23 cellular contexts compared by ENCODE assay signal in genomic region chr15:48667701-48668100, GRCh38. TPM values are rescaled to one million over a fixed set of nuclear protein-coding genes. Genes with fewer than 3 reads are reported as not detected.
DNase-seq lines count a peak whose midpoint lies in the region; ATAC-seq and TF ChIP-seq lines count a peak whose summit lies in the region.
"Had no signal": no experiment of that assay in that cellular context is flagged by ENCODE, and none has a peak within 500 bp of the region (broad histone marks: within the 10 kb centered on the region; RNA-seq: fewer than 3 reads in every experiment).

No MANE protein-coding gene starts in this region.

- peak overlapping the region; percentile 82; the same call in 1 of the 2 replicates for H3K18ac ChIP-seq in IMR-90 (ENCODE audit: low read depth, low read length)
- H3K18ac ChIP-seq in mesenchymal stem cell (ENCODE audit: low read depth in 1 of 2, low read length in 2 of 2), result no peak overlapping the region

- BruUV-seq in IMR-90 (replicated peaks; lab: Mats Ljungman, UMichigan), result no TSS peak

- no CpG with 5 or more reads among the region's 1 CpG for WGBS in IMR-90 (ENCODE audit: extremely low coverage in 2 of 2, insufficient read length in 1 of 2), 2 experiments
- no CpG with 5 or more reads among the region's 1 CpG for WGBS in mesenchymal stem cell

- H3K4me3 ChIP-seq in IMR-90 (ENCODE audit: insufficient read depth, low read depth, low read length) (no peak overlapping the region), brain microvascular endothelial cell (ENCODE audit: low read depth, low read length) (no peak overlapping the region), mesenchymal stem cell (ENCODE audit: insufficient read depth in 1 of 2, low read depth in 1 of 2, low read length in 2 of 2) (peak overlapping the region in 1 of 2 experiments; percentile 23)
- H3K4me3 ChIP-seq in CD8-positive, alpha-beta memory T cell (ENCODE audit: low read length), result no peak overlapping the region
- H3K4me3 ChIP-seq: psoas muscle had no signal

- H3K4me2 ChIP-seq in IMR-90 (ENCODE audit: low read depth, low read length), result peak overlapping the region; percentile 59
- H3K4me2 ChIP-seq in mesenchymal stem cell (ENCODE audit: low read length, poor library complexity, severe bottlenecking), result no peak overlapping the region

- no peak for TF ChIP-seq RAD21 in IMR-90 (IDR thresholded peaks at IDR 0.05; ENCODE audit: low read length)

- peak overlapping the region; percentile 18; the same call in 1 of the 2 replicates for H2BK20ac ChIP-seq in IMR-90 (ENCODE audit: low read depth, low read length)

- H3K56ac ChIP-seq in IMR-90 (ENCODE audit: extremely low read depth, insufficient read depth, low read length), result no peak overlapping the region

- H2BK5ac ChIP-seq in IMR-90 (ENCODE audit: low read depth, low read length, poor library complexity, severe bottlenecking) (peak overlapping the region; percentile 11), mesenchymal stem cell (ENCODE audit: low read depth, low read length, poor library complexity, severe bottlenecking) (no peak overlapping the region)

- peak; percentile 59 for ATAC-seq in IMR-90 (ENCODE audit: low read depth)
- ATAC-seq: psoas muscle, Right ventricle myocardium inferior had no signal

- H2AFZ ChIP-seq in IMR-90 (replicated peaks; ENCODE audit: low read length, poor library complexity) (no peak overlapping the region), mesenchymal stem cell (ENCODE audit: low read depth, low read length) (no peak overlapping the region)

- no peaks in the 10 kb centered on the region for H3K9me3 ChIP-seq in IMR-90 (ENCODE audit: control insufficient read depth, insufficient read depth, low read length)
- no peaks in the 10 kb centered on the region for H3K9me3 ChIP-seq in mesenchymal stem cell (ENCODE audit: control insufficient read depth, low read length)
- H3K9me3 ChIP-seq in CD8-positive, alpha-beta memory T cell (ENCODE audit: low read length), result no peaks in the 10 kb centered on the region
- H3K9me3 ChIP-seq: psoas muscle had no signal

- intact Hi-C loops in IMR-90 (cut with micrococcal nuclease), result no loop called here

- H3K23ac ChIP-seq in IMR-90 (ENCODE audit: low read depth, low read length), result no peak overlapping the region; the same call in 1 of the 2 replicates
- H3K23ac ChIP-seq in mesenchymal stem cell (ENCODE audit: low read length in 2 of 2), result no peak overlapping the region

- H4K20me1 ChIP-seq in IMR-90 (ENCODE audit: insufficient read depth, low read length), result no peaks in the 10 kb centered on the region

- H2BK12ac ChIP-seq in mesenchymal stem cell (ENCODE audit: low read length in 2 of 2), result no peak overlapping the region

- TF ChIP-seq CTCF in IMR-90 (conservative IDR thresholded peaks at IDR 0.05; ENCODE audit: low read depth, low read length), result no peak
- TF ChIP-seq CTCF in brain microvascular endothelial cell (IDR thresholded peaks at IDR 0.05; ENCODE audit: low read depth, low read length, missing control alignments), result no peak

- H3K9ac ChIP-seq in IMR-90 (ENCODE audit: low read depth, low read length), result no peak overlapping the region; the same call in 1 of the 2 replicates
- peak overlapping the region; percentile 81 for H3K9ac ChIP-seq in mesenchymal stem cell (ENCODE audit: low read length)

- H3K4me3 Mint-ChIP-seq in CD8-positive, alpha-beta memory T cell, result no peak overlapping the region
- H3K4me3 Mint-ChIP-seq: activated B cell treated with CpG ODN at 0.5 μM for 24 hours; activated T-helper 1 cell treated with anti-CD3 and anti-CD28 coated beads, Interleukin-12 subunit alpha, Interleukin-12 subunit beta, Interleukin-2, Interleukin-4 antibody, amounts not matched to agents 30 ng/mL and 10 ng/mL and 1 ng/mL, durations not matched to agents 14 hours and 24 hours and 36 hours had no signal

- 0 out of 2 replicates have a peak overlapping the region, but pooled peaks have one; percentile 48 for H2AK5ac ChIP-seq in IMR-90 (ENCODE audit: low read depth, low read length)
- no peak overlapping the region for H2AK5ac ChIP-seq in mesenchymal stem cell (ENCODE audit: low read length, severe bottlenecking)

- dilution Hi-C loops in IMR-90 (cut with HindIII; ENCODE audit: low sequenced_read_pairs, unreplicated experiment), result no loop called here

- no peak overlapping the region for H4K5ac ChIP-seq in IMR-90 (ENCODE audit: low read depth, low read length)

- H2BK120ac ChIP-seq in IMR-90 (ENCODE audit: low read depth, low read length) (peak overlapping the region; percentile 9), mesenchymal stem cell (ENCODE audit: low read depth, low read length) (no peak overlapping the region)

- H3K27ac ChIP-seq in IMR-90 (ENCODE audit: insufficient read depth, low read length) (peak overlapping the region; percentile 30; the same call in 1 of the 2 replicates), brain microvascular endothelial cell (peak overlapping the region; percentile 81), mesenchymal stem cell (ENCODE audit: low read length, poor library complexity, severe bottlenecking) (peak overlapping the region; percentile 70)
- H3K27ac ChIP-seq in CD8-positive, alpha-beta memory T cell (ENCODE audit: low read depth, low read length), result no peak overlapping the region
- H3K27ac ChIP-seq: C4-2B, psoas muscle had no signal

- H3K27me3 Mint-ChIP-seq in CD8-positive, alpha-beta memory T cell, result peaks cover 4 to 9% of the 10 kb centered on the region in 2 donors
- H3K27me3 Mint-ChIP-seq: activated B cell treated with CpG ODN at 0.5 μM for 24 hours had no signal

- POLR2A ChIA-PET in IMR-90 (lab: Charles Lee; ENCODE audit: unreplicated experiment), result no interaction called here
- POLR2A ChIA-PET in CD8-positive, alpha-beta memory T cell (lab: Charles Lee), result no interaction called here

- no peak for TF ChIP-seq POLR2A in IMR-90 (IDR thresholded peaks at IDR 0.05; ENCODE audit: low read depth, low read length)

- H3K27ac Mint-ChIP-seq in CD8-positive, alpha-beta memory T cell, result no peak overlapping the region
- H3K27ac Mint-ChIP-seq: activated B cell treated with CpG ODN at 0.5 μM for 24 hours; activated T-helper 1 cell treated with anti-CD3 and anti-CD28 coated beads, Interleukin-12 subunit alpha, Interleukin-12 subunit beta, Interleukin-2, Interleukin-4 antibody, amounts not matched to agents 30 ng/mL and 10 ng/mL and 1 ng/mL, durations not matched to agents 14 hours and 24 hours and 36 hours had no signal

- H4K8ac ChIP-seq in IMR-90 (ENCODE audit: low read depth in 2 of 2, low read length in 2 of 2) (peak overlapping the region; percentile 22 to 55; a peak in 1 of 4 replicates), mesenchymal stem cell (ENCODE audit: low read length) (no peak overlapping the region)

- H3K4me1 ChIP-seq in IMR-90 (ENCODE audit: control insufficient read depth, insufficient read depth, low read length) (peaks cover 10% of the 10 kb centered on the region), mesenchymal stem cell (ENCODE audit: control insufficient read depth, insufficient read depth, low read depth, low read length) (peaks cover 4% of the 10 kb centered on the region)
- H3K4me1 ChIP-seq in CD8-positive, alpha-beta memory T cell (ENCODE audit: insufficient read depth, low read length), result no peaks in the 10 kb centered on the region
- H3K4me1 ChIP-seq: psoas muscle had no signal

- no peak overlapping the region for H2AK9ac ChIP-seq in IMR-90 (replicated peaks; ENCODE audit: low read depth, low read length, poor library complexity)

- H3K4ac ChIP-seq in IMR-90 (ENCODE audit: low read depth, low read length) (no peak overlapping the region; the same call in 1 of the 2 replicates), mesenchymal stem cell (ENCODE audit: low read depth in 1 of 2, low read length in 2 of 2) (no peak overlapping the region)

- H3K36me3 Mint-ChIP-seq in CD8-positive, alpha-beta memory T cell, result no peaks in the 10 kb centered on the region

- H2BK15ac ChIP-seq in IMR-90 (ENCODE audit: low read depth, low read length) (no peak overlapping the region; the same call in 2 of the 3 replicates), mesenchymal stem cell (ENCODE audit: low read depth, poor library complexity, severe bottlenecking) (no peak overlapping the region)

- H3K36me3 ChIP-seq in IMR-90 (ENCODE audit: control insufficient read depth, insufficient read depth, low read length) (no peaks in the 10 kb centered on the region), brain microvascular endothelial cell (replicated peaks) (no peaks in the 10 kb centered on the region), mesenchymal stem cell (ENCODE audit: control insufficient read depth in 1 of 2, insufficient read depth in 2 of 2, low read depth in 1 of 2, low read length in 2 of 2) (no peaks in the 10 kb centered on the region)
- no peaks in the 10 kb centered on the region for H3K36me3 ChIP-seq in CD8-positive, alpha-beta memory T cell (ENCODE audit: insufficient read depth, low read length)

- H3K4me1 Mint-ChIP-seq in CD8-positive, alpha-beta memory T cell, result no peaks in the 10 kb centered on the region
- H3K4me1 Mint-ChIP-seq: activated B cell treated with CpG ODN at 0.5 μM for 24 hours had no signal

- DNase-seq in AG08395 (ENCODE audit: low spot score) (peak; percentile 61), IMR-90 (peak; percentile 50), brain microvascular endothelial cell (peak; percentile 24), mesenchymal stem cell (no peak), G401 (ENCODE audit: low spot score) (no peak), NCI-H1105 (lab: John Stamatoyannopoulos, UW) (no peak), NAMALWA (ENCODE audit: low spot score) (no peak)
- no peak for DNase-seq in CD8-positive, alpha-beta memory T cell
- DNase-seq: activated B cell treated with CpG ODN at 0.5 μM for 24 hours; activated naive CD4-positive, alpha-beta T cell treated with anti-CD3 and anti-CD28 coated beads, Interleukin-2, amount 50 U/mL, for 16 hours; aorta; Calu3; cerebellar nuclear complex; effector CD4-positive, alpha-beta T cell; erythroblast; kidney; mammary epithelial cell; NCI-H1417 treated with DMSO at 0.1 percent for 48 hours; psoas muscle; T1000 had no signal

- H3K9me3 Mint-ChIP-seq in CD8-positive, alpha-beta memory T cell, result no peaks in the 10 kb centered on the region
- H3K9me3 Mint-ChIP-seq: activated B cell treated with CpG ODN at 0.5 μM for 24 hours; activated T-helper 1 cell treated with anti-CD3 and anti-CD28 coated beads, Interleukin-12 subunit alpha, Interleukin-12 subunit beta, Interleukin-2, Interleukin-4 antibody, amounts not matched to agents 30 ng/mL and 10 ng/mL and 1 ng/mL, durations not matched to agents 14 hours and 24 hours and 36 hours had no signal

- peak overlapping the region; percentile 96; the same call in 1 of the 2 replicates for H3K14ac ChIP-seq in IMR-90 (replicated peaks; ENCODE audit: low read depth, low read length)
- no peak overlapping the region for H3K14ac ChIP-seq in mesenchymal stem cell (ENCODE audit: low read length in 2 of 2)

- 0 out of 4 replicates have a peak, but pooled peaks cover 0 to 5% of the 10 kb centered on the region in 2 experiments for H3K79me1 ChIP-seq in IMR-90 (ENCODE audit: low read depth in 1 of 2, low read length in 2 of 2)
- no peaks in the 10 kb centered on the region for H3K79me1 ChIP-seq in mesenchymal stem cell (replicated peaks; ENCODE audit: low read length, poor library complexity, severe bottlenecking)

- no peak overlapping the region for H4K91ac ChIP-seq in IMR-90 (ENCODE audit: insufficient read depth, low read depth, low read length)
- no peak overlapping the region for H4K91ac ChIP-seq in mesenchymal stem cell (ENCODE audit: low read length)

- CTCF ChIA-PET in IMR-90 (lab: Yijun Ruan, JAX), result no interaction called here
- CTCF ChIA-PET in CD8-positive, alpha-beta memory T cell (lab: Charles Lee), result no interaction called here

- H3K27me3 ChIP-seq in IMR-90 (ENCODE audit: control insufficient read depth, insufficient read depth, low read length), result no peaks in the 10 kb centered on the region
- no peaks in the 10 kb centered on the region for H3K27me3 ChIP-seq in brain microvascular endothelial cell (replicated peaks)
- no peaks in the 10 kb centered on the region for H3K27me3 ChIP-seq in mesenchymal stem cell (ENCODE audit: control insufficient read depth in 1 of 2, insufficient read depth in 1 of 2, low read length in 2 of 2)
- H3K27me3 ChIP-seq in CD8-positive, alpha-beta memory T cell (ENCODE audit: insufficient read depth, low read length, poor library complexity, severe bottlenecking), result no peaks in the 10 kb centered on the region

- peaks cover 8% of the 10 kb centered on the region for H3K9me1 ChIP-seq in IMR-90 (ENCODE audit: insufficient read depth, low read length)

- in situ Hi-C loops in IMR-90 (cut with MboI; ENCODE audit: low sequenced_read_pairs) (no loop called here), brain microvascular endothelial cell (cut with HindIII; ENCODE audit: low pct_ligation_motif_present, low sequenced_read_pairs) (no loop called here), G401 (cut with HindIII; ENCODE audit: low sequenced_read_pairs) (no loop called here)

RNA-seq across cellular contexts. Expression of gene FBN1, which starts 22.2 kb away (rescaled TPM):
- total RNA-seq in IMR-90 (2012; rRNA removed), result 283 and 326 TPM in 2 replicates
- 130 and 134 TPM in 2 replicates for polyA plus RNA-seq in IMR-90 (2012; rRNA removed)
- 90.0 and 130 TPM in 2 replicates for polyA plus RNA-seq in IMR-90 (2012; cell fraction: cytosol; rRNA removed)
- 150 and 261 TPM in 2 replicates for polyA plus RNA-seq in IMR-90 (2012; cell fraction: nucleus; rRNA removed; ENCODE audit: low replicate concordance)
- polyA plus RNA-seq in mesenchymal stem cell (2013, experiment 1 of 2), result 170 TPM
- polyA plus RNA-seq in mesenchymal stem cell (2013, experiment 2 of 2), result 151 TPM
- total RNA-seq in CD8-positive, alpha-beta memory T cell, result under 1 TPM; 0.13 to 0.46 TPM
- 0.21 TPM for polyA plus RNA-seq in CD8-positive, alpha-beta memory T cell
- 15.3 and 17.2 TPM in 2 replicates for total RNA-seq in G401 (2014; rRNA removed; shearing (Covaris generic))

Comparison
In these comparisons a context has a peak if more than half of its experiments do, and no peak if none do; other contexts are left out.
1. DNase-seq: peak in AG08395 (single experiment), IMR-90 (single experiment) and brain microvascular endothelial cell (single experiment); none in mesenchymal stem cell (single experiment), CD8-positive, alpha-beta memory T cell (0 of 5), G401 (single experiment), NCI-H1105 (single experiment) and NAMALWA (single experiment).
2. RNA of gene FBN1, which starts 22.2 kb away (total RNA-seq): 283 to 326 TPM in IMR-90; 15.3 to 17.2 TPM in G401 and 0.13 to 0.46 TPM in CD8-positive, alpha-beta memory T cell; every median in the first group is over 10 times any median in the second.